In the genomic region with DNA sequence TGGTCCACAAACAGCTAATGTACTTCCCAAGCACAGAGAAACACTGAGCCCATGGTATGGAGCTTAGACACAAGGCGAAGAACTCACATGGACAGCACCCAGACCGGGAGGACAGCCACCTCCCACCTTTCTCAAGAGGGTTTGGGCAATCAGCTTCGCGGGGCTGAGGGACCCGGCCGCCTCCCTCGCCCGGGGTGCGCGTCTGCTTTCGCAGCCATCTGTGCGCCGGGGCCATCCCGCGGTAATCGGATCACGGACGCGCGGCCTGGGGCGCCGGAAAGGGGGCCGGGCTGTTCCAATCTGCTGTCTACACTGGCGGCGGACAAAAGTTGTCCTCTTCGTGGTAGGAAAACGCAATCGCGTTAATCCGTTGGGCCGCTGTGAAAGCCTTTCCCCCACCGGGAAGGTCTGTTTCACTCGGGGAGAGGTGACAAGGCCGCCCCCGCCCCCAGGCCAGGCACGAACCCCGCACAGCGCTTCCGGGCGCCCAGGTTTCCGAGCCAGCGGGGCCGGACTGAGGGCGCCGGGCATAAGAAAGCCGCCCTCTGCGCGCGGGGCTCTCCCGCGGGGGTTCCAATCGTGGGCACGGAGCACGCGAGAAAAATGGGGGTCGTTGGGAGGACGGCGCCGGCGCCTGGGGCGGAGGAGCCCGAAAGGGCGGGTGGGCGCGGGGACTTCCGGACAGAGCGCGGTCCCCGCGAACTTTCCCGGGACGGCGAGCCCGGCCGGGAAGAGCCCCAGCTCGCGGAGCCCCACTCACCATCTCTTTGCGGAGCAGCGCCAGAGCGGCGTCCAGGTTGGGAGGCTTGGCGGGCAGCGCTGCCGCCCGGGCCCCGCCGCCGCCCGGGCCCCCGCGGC, we compare ENCODE assay signal across 9 cellular contexts. TPM values are rescaled to one million over a fixed set of nuclear protein-coding genes. Genes with fewer than 3 reads are reported as not detected.
DNase-seq lines count a peak whose midpoint lies in the region; ATAC-seq, FAIRE-seq and TF ChIP-seq lines count a peak whose summit lies in the region.
"Had no signal": no experiment of that assay in that cellular context is flagged by ENCODE, and none has a peak within 500 bp of the region (broad histone marks: within the 10 kb centered on the region; RNA-seq: fewer than 3 reads in every experiment).

No MANE protein-coding gene starts in this region.

- peak overlapping the region; percentile 80 for H3K4me2 ChIP-seq in A549

- no peak for TF ChIP-seq POLR2A in A549 (IDR thresholded peaks at IDR 0.05; ENCODE audit: low read length)

- peak; percentile 55 to 76 for ATAC-seq in A549
- peak; percentile 26 for ATAC-seq in GM18519 (IDR thresholded peaks at IDR 0.05; ENCODE audit: low FRiP score, unreplicated experiment)
- peak; percentile 35 for ATAC-seq in HG03108 (IDR thresholded peaks at IDR 0.05; ENCODE audit: unreplicated experiment)

- TF ChIP-seq CTCF in A549 (IDR thresholded peaks at IDR 0.05) (no peak), RWPE1 (conservative IDR thresholded peaks at IDR 0.05; ENCODE audit: low read depth) (no peak), right atrium auricular region (IDR thresholded peaks at IDR 0.05) (no peak)

- H3K27ac ChIP-seq in A549 (peak overlapping the region; percentile 78 to 96), RWPE1 (no peak overlapping the region), right atrium auricular region (peak overlapping the region; percentile 50 to 55)

- peaks cover under 1% of the 10 kb centered on the region; the same call in 2 of the 3 replicates for H3K9me3 ChIP-seq in A549
- peaks cover 0 to 2% of the 10 kb centered on the region in 2 donors for H3K9me3 ChIP-seq in right atrium auricular region

- TF ChIP-seq EP300 in A549 (IDR thresholded peaks at IDR 0.05), result no peak

- H3K4me1 ChIP-seq in A549 (peaks cover 14% of the 10 kb centered on the region), right atrium auricular region (peaks cover 0 to 22% of the 10 kb centered on the region in 2 donors)

- WGBS in A549 (ENCODE audit: missing lambda C conversion rate), result 3% methylated on average over 37 of the region's 91 CpGs

- CTCF ChIA-PET in A549 (lab: Yijun Ruan, JAX) (interaction anchor here (0.6 to 1.8 kb wide), 3 partner anchors 11 to 186 kb away, joined by 3 to 5 read pairs (median 4); no protein-coding TSS in a partner anchor), RWPE1 (lab: Yijun Ruan, JAX) (interaction anchor here (0.7 kb wide), 1 partner anchor 144 kb away, joined by 3 read pairs; no protein-coding TSS in a partner anchor)

- H3K36me3 ChIP-seq in right atrium auricular region, result no peaks in the 10 kb centered on the region

- H3K4me3 ChIP-seq in A549 (peak overlapping the region; percentile 91), right atrium auricular region (peak overlapping the region; percentile 70 to 75)

- POLR2A ChIA-PET in A549 (lab: Yijun Ruan, JAX), result interaction anchor here (1.3 kb wide), 1 partner anchor 100 kb away, joined by 4 read pairs; no protein-coding TSS in a partner anchor
- POLR2A ChIA-PET in RWPE1 (lab: Yijun Ruan, JAX; ENCODE audit: low non-redundant PET), result no interaction called here

- DNase-seq in A549 (ENCODE audit: low read depth in 1 of 2, low spot score in 1 of 2) (peak; percentile 26 to 46), RWPE1 (ENCODE audit: low spot score) (peak; percentile 55), right atrium auricular region (ENCODE audit: low spot score) (no peak), retina (peak; percentile 84), DMS79 (lab: John Stamatoyannopoulos, UW) (no peak)
- DNase-seq in activated naive CD4-positive, alpha-beta T cell treated with anti-CD3 and anti-CD28 coated beads, Interleukin-2, amount 50 U/mL, for 16 hours, result peak; percentile 54

- no peaks in the 10 kb centered on the region for H3K27me3 ChIP-seq in right atrium auricular region

- TF ChIP-seq RAD21 in A549 (conservative IDR thresholded peaks at IDR 0.05 in 1 of 2, IDR thresholded peaks at IDR 0.05 in 1 of 2), result no peak

- FAIRE-seq in A549 (lab: Jason Lieb, UNC), result no peak
- FAIRE-seq: GM18507 had no signal

TF ChIP-seq in A549, 52 proteins besides CTCF, POLR2A, EP300 and RAD21 (continues in another document):
- no peak for TF ChIP-seq SREBF2 (IDR thresholded peaks at IDR 0.05)
- TF ChIP-seq CBX8 (IDR thresholded peaks at IDR 0.05), result no peak
- no peak for TF ChIP-seq ZNF302 (CRISPR knock-in tag; IDR thresholded peaks at IDR 0.05)
- TF ChIP-seq JUN (IDR thresholded peaks at IDR 0.05), result no peak
- TF ChIP-seq CHD4 (IDR thresholded peaks at IDR 0.05; ENCODE audit: borderline replicate concordance), result no peak
- TF ChIP-seq ZSCAN20 (CRISPR knock-in tag; IDR thresholded peaks at IDR 0.05), result no peak
- no peak for TF ChIP-seq HOXB13 (CRISPR knock-in tag; IDR thresholded peaks at IDR 0.05; ENCODE audit: low read depth)
- no peak for TF ChIP-seq MAZ (IDR thresholded peaks at IDR 0.05; ENCODE audit: borderline replicate concordance, low read depth, low read length)
- TF ChIP-seq, protein P1, sequence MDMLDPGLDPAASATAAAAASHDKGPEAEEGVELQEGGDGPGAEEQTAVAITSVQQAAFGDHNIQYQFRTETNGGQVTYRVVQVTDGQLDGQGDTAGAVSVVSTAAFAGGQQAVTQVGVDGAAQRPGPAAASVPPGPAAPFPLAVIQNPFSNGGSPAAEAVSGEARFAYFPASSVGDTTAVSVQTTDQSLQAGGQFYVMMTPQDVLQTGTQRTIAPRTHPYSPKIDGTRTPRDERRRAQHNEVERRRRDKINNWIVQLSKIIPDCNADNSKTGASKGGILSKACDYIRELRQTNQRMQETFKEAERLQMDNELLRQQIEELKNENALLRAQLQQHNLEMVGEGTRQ (IDR thresholded peaks at IDR 0.05), result no peak
- no peak for TF ChIP-seq ESRRA (IDR thresholded peaks at IDR 0.05; ENCODE audit: borderline replicate concordance, low read length)
- no peak for TF ChIP-seq GATA3 (IDR thresholded peaks at IDR 0.05; ENCODE audit: borderline replicate concordance)
- no peak for TF ChIP-seq NR3C1 (IDR thresholded peaks at IDR 0.05)
- no peak for TF ChIP-seq JUNB (IDR thresholded peaks at IDR 0.05)
- TF ChIP-seq MYC (IDR thresholded peaks at IDR 0.05; ENCODE audit: borderline replicate concordance, low read length), result no peak
- no peak for TF ChIP-seq CEBPB (IDR thresholded peaks at IDR 0.05)
- TF ChIP-seq BHLHE40 (IDR thresholded peaks at IDR 0.05; ENCODE audit: low read depth, low read length), result no peak
- no peak for TF ChIP-seq NPAS2 (CRISPR knock-in tag; IDR thresholded peaks at IDR 0.05; ENCODE audit: borderline replicate concordance)
- TF ChIP-seq, protein P2, sequence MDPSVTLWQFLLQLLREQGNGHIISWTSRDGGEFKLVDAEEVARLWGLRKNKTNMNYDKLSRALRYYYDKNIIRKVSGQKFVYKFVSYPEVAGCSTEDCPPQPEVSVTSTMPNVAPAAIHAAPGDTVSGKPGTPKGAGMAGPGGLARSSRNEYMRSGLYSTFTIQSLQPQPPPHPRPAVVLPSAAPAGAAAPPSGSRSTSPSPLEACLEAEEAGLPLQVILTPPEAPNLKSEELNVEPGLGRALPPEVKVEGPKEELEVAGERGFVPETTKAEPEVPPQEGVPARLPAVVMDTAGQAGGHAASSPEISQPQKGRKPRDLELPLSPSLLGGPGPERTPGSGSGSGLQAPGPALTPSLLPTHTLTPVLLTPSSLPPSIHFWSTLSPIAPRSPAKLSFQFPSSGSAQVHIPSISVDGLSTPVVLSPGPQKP (IDR thresholded peaks at IDR 0.05; ENCODE audit: low read depth, low read length), result no peak
- no peak for TF ChIP-seq KDM5A (IDR thresholded peaks at IDR 0.05)
- TF ChIP-seq FOSL2 (IDR thresholded peaks at IDR 0.05), result no peak
- no peak for TF ChIP-seq FOSL2 (CRISPR knock-in tag; IDR thresholded peaks at IDR 0.05)
- no peak for TF ChIP-seq HOXB5 (CRISPR knock-in tag; IDR thresholded peaks at IDR 0.05)
- TF ChIP-seq TFCP2L1 (CRISPR knock-in tag; IDR thresholded peaks at IDR 0.05), result no peak
- TF ChIP-seq PHF8 (IDR thresholded peaks at IDR 0.05; ENCODE audit: borderline replicate concordance, low read depth), result peak; percentile 45; the same call in 1 of the 2 replicates
- TF ChIP-seq, protein P3, sequence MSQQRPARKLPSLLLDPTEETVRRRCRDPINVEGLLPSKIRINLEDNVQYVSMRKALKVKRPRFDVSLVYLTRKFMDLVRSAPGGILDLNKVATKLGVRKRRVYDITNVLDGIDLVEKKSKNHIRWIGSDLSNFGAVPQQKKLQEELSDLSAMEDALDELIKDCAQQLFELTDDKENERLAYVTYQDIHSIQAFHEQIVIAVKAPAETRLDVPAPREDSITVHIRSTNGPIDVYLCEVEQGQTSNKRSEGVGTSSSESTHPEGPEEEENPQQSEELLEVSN (IDR thresholded peaks at IDR 0.05; ENCODE audit: borderline replicate concordance, low read depth), result peak; percentile 48; the same call in 1 of the 2 replicates

RNA-seq across cellular contexts. Expression of a gene that starts 0.7 kb away (rescaled TPM):
- polyA plus RNA-seq in A549 (2011; rRNA removed) (23.3 and 25.3 TPM in 2 replicates), A549 (2017; fragmentation: RNase III; extraction: RNeasy Plus Mini Kit Qiagen cat#74134 plus additional on column Dnase treatment) (12.6 to 13.3 TPM (median 13.0 TPM) in 3 replicates)
- 13.2 and 18.8 TPM in 2 replicates for polyA plus RNA-seq in A549 (2012; cell fraction: cytosol; rRNA removed)
- 6.5 and 6.8 TPM in 2 replicates for polyA plus RNA-seq in A549 (2012; cell fraction: nucleus; rRNA removed)
- 12.7 and 13.1 TPM in 2 replicates for polyA minus RNA-seq in A549 (2011; rRNA and poly(A)+ RNA removed)
- 10 to 100 TPM in 1 of 2 donors, 1 to 10 TPM in 1; 6.4 to 11.2 TPM for total RNA-seq in right atrium auricular region

Comparison
In these comparisons a context has a peak if more than half of its experiments do, and no peak if none do; other contexts are left out.
1. DNase-seq: peak in A549 (2 of 2), RWPE1 (single experiment), activated naive CD4-positive, alpha-beta T cell treated with anti-CD3 and anti-CD28 coated beads, Interleukin-2, amount 50 U/mL, for 16 hours (single experiment) and retina (single experiment); none in right atrium auricular region (single experiment) and DMS79 (single experiment).
2. Peak in every context shown above with its lines, with median percentiles within 50 percentile points of each other: ATAC-seq.